ENCODE assay signal across 8 cellular contexts in genomic region chr9:5628183-5628529, GRCh38. TPM values are rescaled to one million over a fixed set of nuclear protein-coding genes. Genes with fewer than 3 reads are reported as not detected.
DNase-seq lines count a peak whose midpoint lies in the region; ATAC-seq, FAIRE-seq and TF ChIP-seq lines count a peak whose summit lies in the region.

No MANE protein-coding gene starts in this region.

- no peak for TF ChIP-seq EP300 in SK-N-SH (IDR thresholded peaks at IDR 0.05; ENCODE audit: borderline replicate concordance in 1 of 2, low read depth in 1 of 2, low read length in 1 of 2)

- POLR2A ChIA-PET in SK-N-SH (lab: Yijun Ruan, JAX), result interaction anchor here (0.9 to 1.5 kb wide), 4 partner anchors 9 to 380 kb away, joined by 3 to 5 read pairs (median 4); partner anchors contain the start of gene CD274

- no peaks in the 10 kb centered on the region for H3K9me3 Mint-ChIP-seq in activated naive CD4-positive, alpha-beta T cell treated with anti-CD3 and anti-CD28 coated beads, Interleukin-2, amount 50 U/mL, for 72 hours

- H3K9me1 ChIP-seq in keratinocyte (ENCODE audit: control insufficient read depth, extremely low read depth, insufficient read depth, low read length), result no peaks in the 10 kb centered on the region

- peak overlapping the region; percentile 94 to 96 for H3K27ac Mint-ChIP-seq in activated naive CD4-positive, alpha-beta T cell treated with anti-CD3 and anti-CD28 coated beads, Interleukin-2, amount 50 U/mL, for 72 hours

- peaks cover 13% of the 10 kb centered on the region for H3F3A ChIP-seq in SK-N-SH (replicated peaks; ENCODE audit: insufficient read depth)

- peaks cover 92% of the 10 kb centered on the region for H3K79me2 ChIP-seq in SK-N-SH (ENCODE audit: insufficient read depth)
- H3K79me2 ChIP-seq in keratinocyte (ENCODE audit: control insufficient read depth, insufficient read depth, low read length), result peaks cover 62% of the 10 kb centered on the region

- H3K36me3 ChIP-seq in SK-N-SH (replicated peaks in 1 of 2; ENCODE audit: control insufficient read depth in 1 of 2, insufficient read depth in 2 of 2, low read length in 1 of 2) (peaks cover 0 to 3% of the 10 kb centered on the region in 2 experiments), keratinocyte (ENCODE audit: control insufficient read depth in 2 of 2, extremely low read depth in 1 of 2, insufficient read depth in 2 of 2, low read length in 2 of 2) (no peaks in the 10 kb centered on the region)

- H3K4me1 ChIP-seq in SK-N-SH (ENCODE audit: control insufficient read depth in 1 of 2, insufficient read depth in 2 of 2, low read depth in 1 of 2, low read length in 1 of 2) (peaks cover 8 to 15% of the 10 kb centered on the region in 2 experiments; a peak in 3 of 4 replicates), keratinocyte (ENCODE audit: control insufficient read depth, extremely low read depth, insufficient read depth, low read length) (peaks cover 29% of the 10 kb centered on the region)

- H3K27me3 ChIP-seq in SK-N-SH (ENCODE audit: insufficient read depth) (no peaks in the 10 kb centered on the region), keratinocyte (ENCODE audit: control insufficient read depth, extremely low read depth, insufficient read depth, low read length) (no peaks in the 10 kb centered on the region)

- H3K4me3 ChIP-seq in SK-N-SH (ENCODE audit: low read depth in 2 of 2, low read length in 1 of 2), result peak overlapping the region; percentile 93 to 95
- peak overlapping the region; percentile 85 to 92 (median 91) for H3K4me3 ChIP-seq in keratinocyte (ENCODE audit: control insufficient read depth in 2 of 3, extremely low read depth in 1 of 3, insufficient read depth in 2 of 3, low read depth in 1 of 3, low read length in 3 of 3)

- peaks cover 32% of the 10 kb centered on the region for H4K20me1 ChIP-seq in SK-N-SH (ENCODE audit: insufficient read depth)
- H4K20me1 ChIP-seq in keratinocyte (ENCODE audit: control insufficient read depth, extremely low read depth, insufficient read depth, low read length), result no peaks in the 10 kb centered on the region

- FAIRE-seq in keratinocyte (lab: Jason Lieb, UNC), result no peak

- peaks cover 23 to 29% of the 10 kb centered on the region in 2 donors for H3K36me3 Mint-ChIP-seq in activated naive CD4-positive, alpha-beta T cell treated with anti-CD3 and anti-CD28 coated beads, Interleukin-2, amount 50 U/mL, for 72 hours

- H3K27ac ChIP-seq in SK-N-SH (ENCODE audit: low read depth in 2 of 2, low read length in 1 of 2) (peak overlapping the region; percentile 91 to 95), keratinocyte (ENCODE audit: control insufficient read depth, insufficient read depth, low read length) (peak overlapping the region; percentile 71)

- dilution Hi-C loops in keratinocyte (cut with MboI; ENCODE audit: extremely low pct_ligation_motif_present, low sequenced_read_pairs), result no loop called here

- DNase-seq in SK-N-SH, result peak; percentile 29
- no peak for DNase-seq in activated naive CD4-positive, alpha-beta T cell treated with anti-CD3 and anti-CD28 coated beads, Interleukin-2, amount 50 U/mL, for 72 hours (ENCODE audit: low spot score in 2 of 2)
- no peak for DNase-seq in keratinocyte (ENCODE audit: low read depth, low spot score)
- peak; percentile 57 for DNase-seq in superior temporal gyrus (ENCODE audit: extremely low spot score)
- DNase-seq in DMS 273 treated with DMSO at 0.1 percent for 48 hours (lab: John Stamatoyannopoulos, UW), result no peak
- DNase-seq in UCSD-AML1 (lab: John Stamatoyannopoulos, UW; ENCODE audit: unreplicated experiment), result no peak

- WGBS in SK-N-SH (ENCODE audit: low lambda C conversion rate), result 2% methylated on average over 7 of the region's 7 CpGs

- TF ChIP-seq CTCF in SK-N-SH (IDR thresholded peaks at IDR 0.05) (no peak), keratinocyte (optimal IDR thresholded peaks at IDR 0.05 in 1 of 3, IDR thresholded peaks at IDR 0.05 in 1 of 3, conservative IDR thresholded peaks at IDR 0.05 in 1 of 3; ENCODE audit: extremely low read depth in 1 of 3, insufficient read depth in 2 of 3, low read length in 3 of 3) (no peak)

- CTCF ChIA-PET in SK-N-SH (lab: Yijun Ruan, JAX), result interaction anchor here (1.0 to 1.3 kb wide), 2 partner anchors 23 to 28 kb away, joined by 3 read pairs; no protein-coding TSS in a partner anchor

- H3K9me2 ChIP-seq in SK-N-SH, result no peaks in the 10 kb centered on the region

- no peak for ATAC-seq in SK-N-SH treated with all-trans-retinoic acid at 6 μM for 48 hours
- ATAC-seq in activated naive CD4-positive, alpha-beta T cell treated with anti-CD3 and anti-CD28 coated beads, Interleukin-2, amount 50 U/mL, for 72 hours, result no peak
- no peak for ATAC-seq in GM21528 (IDR thresholded peaks at IDR 0.05; ENCODE audit: low FRiP score, unreplicated experiment)

- H3K9me3 ChIP-seq in SK-N-SH (no peaks in the 10 kb centered on the region), keratinocyte (ENCODE audit: control insufficient read depth, low read depth, low read length) (no peaks in the 10 kb centered on the region)

- H3K4me2 ChIP-seq in SK-N-SH, result peak overlapping the region; percentile 83
- peak overlapping the region; percentile 82 for H3K4me2 ChIP-seq in keratinocyte (ENCODE audit: control insufficient read depth, extremely low read depth, insufficient read depth, low read depth, low read length)

- H3K9ac ChIP-seq in SK-N-SH (peak overlapping the region; percentile 76), keratinocyte (ENCODE audit: control insufficient read depth, extremely low read depth, insufficient read depth, low read length) (peak overlapping the region; percentile 79)

- no peak for TF ChIP-seq RAD21 in SK-N-SH (IDR thresholded peaks at IDR 0.05; ENCODE audit: low read length)

- H2AFZ ChIP-seq in SK-N-SH (ENCODE audit: low read depth), result peak overlapping the region; percentile 78; the same call in 1 of the 2 replicates
- peak overlapping the region; percentile 69 for H2AFZ ChIP-seq in keratinocyte (ENCODE audit: control insufficient read depth, low read length)

TF ChIP-seq in SK-N-SH, 30 proteins besides CTCF, POLR2A, EP300 and RAD21:
- TF ChIP-seq CHD2 (IDR thresholded peaks at IDR 0.05; ENCODE audit: low read length, partially characterized antibody) (no peak), YY1 (IDR thresholded peaks at IDR 0.05; ENCODE audit: low read depth) (no peak)
TF ChIP-seq in SK-N-SH: peak in this region for 0.

TF ChIP-seq in SK-N-SH treated with all-trans-retinoic acid at 6 μM for 48 hours, 23 proteins besides CTCF, POLR2A, EP300 and RAD21:
- TF ChIP-seq ISL1 (CRISPR knock-in tag; IDR thresholded peaks at IDR 0.05) (no peak), ZNF8 (CRISPR knock-in tag; IDR thresholded peaks at IDR 0.05) (no peak), BACH2 (CRISPR knock-in tag; IDR thresholded peaks at IDR 0.05; ENCODE audit: borderline replicate concordance) (no peak), TCF4 (CRISPR knock-in tag; IDR thresholded peaks at IDR 0.05; ENCODE audit: borderline replicate concordance) (no peak), CSDC2 (CRISPR knock-in tag; IDR thresholded peaks at IDR 0.05) (no peak)

RNA-seq across cellular contexts. Expression of gene RIC1, which starts 0.8 kb away (rescaled TPM):
- 21.9 and 37.2 TPM in 2 replicates for polyA plus RNA-seq in SK-N-SH (2012; rRNA removed)
- polyA plus RNA-seq in SK-N-SH (2012; cell fraction: cytosol; rRNA removed), result 17.4 and 20.9 TPM in 2 replicates
- 34.8 and 85.0 TPM in 2 replicates for polyA plus RNA-seq in SK-N-SH (2012; cell fraction: nucleus; rRNA removed)
- total RNA-seq in activated naive CD4-positive, alpha-beta T cell treated with anti-CD3 and anti-CD28 coated beads, Interleukin-2, amount 50 U/mL, for 72 hours, result 10 to 100 TPM; 25.6 to 26.7 TPM
- polyA plus RNA-seq in keratinocyte, result 17.2 to 20.5 TPM (median 19.6 TPM) in 3 replicates
- polyA plus RNA-seq in keratinocyte (2011; ENCODE audit: low read depth), result 7.2 TPM
- polyA plus RNA-seq in keratinocyte (2011; cell fraction: cytosol; rRNA removed), result 7.8 and 16.1 TPM in 2 replicates
- polyA plus RNA-seq in keratinocyte (2011; cell fraction: nucleus; rRNA removed), result 33.6 and 39.6 TPM in 2 replicates
- polyA plus RNA-seq in keratinocyte (2012; ENCODE audit: low replicate concordance), result 8.9 and 11.0 TPM in 2 replicates
- 22.7 to 62.7 TPM (median 42.9 TPM) in 3 replicates for polyA minus RNA-seq in keratinocyte
- 13.0 TPM for polyA minus RNA-seq in keratinocyte (2011; cell fraction: cytosol; rRNA and poly(A)+ RNA removed)
- polyA minus RNA-seq in keratinocyte (2011; cell fraction: nucleus; rRNA and poly(A)+ RNA removed), result 46.8 and 96.8 TPM in 2 replicates

Comparison
In these comparisons a context has a peak if more than half of its experiments do, and no peak if none do; other contexts are left out.
1. DNase-seq: peak in SK-N-SH (single experiment) and superior temporal gyrus (single experiment); none in activated naive CD4-positive, alpha-beta T cell treated with anti-CD3 and anti-CD28 coated beads, Interleukin-2, amount 50 U/mL, for 72 hours (0 of 2), keratinocyte (single experiment), DMS 273 treated with DMSO at 0.1 percent for 48 hours (single experiment) and UCSD-AML1 (single experiment).